ENCODE assay signal across 12 cellular contexts in the genomic region with DNA sequence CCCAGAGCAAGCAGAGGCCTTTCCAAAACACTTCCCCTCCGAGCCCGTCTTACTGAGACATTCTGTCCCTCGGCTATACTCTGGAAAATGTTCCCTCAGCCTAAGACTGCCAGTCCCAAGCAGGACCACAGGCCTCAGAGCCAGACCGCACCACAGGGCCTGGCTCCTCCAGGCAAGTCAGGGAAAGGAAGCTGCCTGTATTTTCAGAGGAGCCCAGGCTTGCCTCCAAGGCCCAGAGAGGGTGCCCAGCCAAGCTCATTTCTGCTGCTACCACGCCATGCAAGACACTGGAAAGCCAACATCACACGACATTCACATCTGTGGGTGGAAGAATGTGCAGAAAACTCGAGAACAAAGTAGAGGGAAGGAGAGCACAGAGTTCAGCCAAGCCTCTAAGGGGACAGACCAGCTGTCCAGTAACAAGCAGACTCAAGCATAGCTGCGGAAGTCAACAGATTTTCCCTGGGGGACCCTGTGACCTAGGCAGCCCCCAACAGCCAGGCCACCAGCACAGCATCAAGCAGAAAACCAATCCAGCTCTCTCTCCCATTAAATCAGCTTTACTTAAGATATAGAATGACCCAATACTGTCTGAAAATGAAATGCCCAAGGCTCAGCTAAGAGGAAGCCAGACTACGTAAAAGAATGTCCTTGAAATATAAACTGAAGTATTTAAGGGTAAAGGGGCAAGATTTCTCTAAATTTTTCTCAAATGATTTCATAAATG.
DNase-seq lines count a peak whose midpoint lies in the region; ATAC-seq and TF ChIP-seq lines count a peak whose summit lies in the region.
"Had no signal": no experiment of that assay in that cellular context is flagged by ENCODE, and none has a peak within 500 bp of the region (broad histone marks: within the 10 kb centered on the region; RNA-seq: fewer than 3 reads in every experiment).

No MANE protein-coding gene starts in this region.

- H3K79me2 ChIP-seq in parathyroid adenoma, result no peaks in the 10 kb centered on the region

- CTCF ChIA-PET in MCF 10A (lab: Yijun Ruan, JAX), result interaction anchor here (0.6 to 1.4 kb wide), 2 partner anchors 10 to 65 kb away, joined by 3 read pairs; no protein-coding TSS in a partner anchor

- intact Hi-C loops in breast epithelium (cut with DNase I; ENCODE audit: low total_unique reads), result no loop called here
- intact Hi-C loops in MCF 10A (cut with micrococcal nuclease), result no loop called here
- intact Hi-C loops in right cardiac atrium (cut with DNase I), result loop anchor here in 2 of 4 donors (10.0 kb wide), 2 partner anchors 68 to 122 kb away; a partner anchor contains a TSS
- intact Hi-C loops in aorta (cut with DNase I), result loop anchor here in 1 of 2 donors (10.0 kb wide), 1 partner anchor 112 kb away; no protein-coding TSS in a partner anchor

- H3K9me3 Mint-ChIP-seq in MCF 10A (ENCODE audit: unreplicated experiment), result peaks cover 8% of the 10 kb centered on the region

- H3K36me3 ChIP-seq in breast epithelium, result no peaks in the 10 kb centered on the region
- no peaks in the 10 kb centered on the region for H3K36me3 ChIP-seq in parathyroid adenoma (ENCODE audit: control insufficient read depth, insufficient read depth, low read length)
- H3K36me3 ChIP-seq in aorta (ENCODE audit: control insufficient read depth in 1 of 2, insufficient read depth in 2 of 2, low read length in 1 of 2), result no peaks in the 10 kb centered on the region

- no peaks in the 10 kb centered on the region for H3K27me3 Mint-ChIP-seq in MCF 10A (ENCODE audit: insufficient read depth, unreplicated experiment)

- H3K4me2 ChIP-seq in parathyroid adenoma (ENCODE audit: low read length), result no peak overlapping the region

- ATAC-seq in right cardiac atrium, result peak; percentile 66 to 76
- peak; percentile 67 for ATAC-seq in aorta (ENCODE audit: low FRiP score)
- no peak for ATAC-seq in GM18909 (IDR thresholded peaks at IDR 0.05; ENCODE audit: poor library complexity, unreplicated experiment)

- 52% methylated on average over 9 of the region's 9 CpGs for WGBS in right cardiac atrium
- WGBS in aorta, 2 donors, result 12 to 17% methylated on average over 9 of the region's 9 CpGs

- POLR2A ChIA-PET in MCF 10A (lab: Yijun Ruan, JAX), result interaction anchor here (0.6 to 1.7 kb wide), 5 partner anchors 9 to 61 kb away, joined by 3 to 5 read pairs (median 4); no protein-coding TSS in a partner anchor

- no peak for TF ChIP-seq CTCF in breast epithelium (IDR thresholded peaks at IDR 0.05)
- TF ChIP-seq CTCF in MCF 10A (IDR thresholded peaks at IDR 0.05; ENCODE audit: unreplicated experiment), result no peak
- TF ChIP-seq CTCF in parathyroid adenoma (IDR thresholded peaks at IDR 0.05), result no peak

- H3K4me1 ChIP-seq in breast epithelium (peaks cover 5 to 23% of the 10 kb centered on the region in 2 donors), right cardiac atrium (ENCODE audit: control insufficient read depth, insufficient read depth, low read length) (peaks cover 16% of the 10 kb centered on the region), parathyroid adenoma (peaks cover 3% of the 10 kb centered on the region), aorta (ENCODE audit: control insufficient read depth in 1 of 2, insufficient read depth in 2 of 2, low read length in 2 of 2) (no peaks in the 10 kb centered on the region)

- H3K27ac Mint-ChIP-seq in MCF 10A (ENCODE audit: low read depth, unreplicated experiment), result no peak overlapping the region

- H3K4me3 ChIP-seq in breast epithelium (peak overlapping the region; percentile 41 to 65 (median 52)), right cardiac atrium (ENCODE audit: low read length) (peak overlapping the region; percentile 39), parathyroid adenoma (ENCODE audit: low read depth, low read length) (no peak overlapping the region), aorta (ENCODE audit: low read length in 2 of 2) (no peak overlapping the region)

- no peak for TF ChIP-seq POLR2A in breast epithelium (IDR thresholded peaks at IDR 0.05)

- BruUV-seq in MCF 10A (replicated peaks; lab: Mats Ljungman, UMichigan), result no TSS peak

- no peaks in the 10 kb centered on the region for H3K36me3 Mint-ChIP-seq in MCF 10A (ENCODE audit: insufficient read depth, unreplicated experiment)

- H3K9me3 ChIP-seq in breast epithelium (no peaks in the 10 kb centered on the region), right cardiac atrium (ENCODE audit: control insufficient read depth, low read length) (no peaks in the 10 kb centered on the region), parathyroid adenoma (ENCODE audit: control insufficient read depth, low read length) (no peaks in the 10 kb centered on the region), aorta (ENCODE audit: control insufficient read depth, low read length) (no peaks in the 10 kb centered on the region)

- H3K9ac ChIP-seq in parathyroid adenoma, result no peak overlapping the region

- no peak overlapping the region for H3K4me3 Mint-ChIP-seq in MCF 10A (ENCODE audit: unreplicated experiment)

- H3K4me1 Mint-ChIP-seq in MCF 10A (ENCODE audit: insufficient read depth, unreplicated experiment), result peaks cover 19% of the 10 kb centered on the region

- H3K27ac ChIP-seq in breast epithelium, result peak overlapping the region; percentile 93 to 96
- peak overlapping the region; percentile 98 for H3K27ac ChIP-seq in right cardiac atrium (ENCODE audit: low read length)
- H3K27ac ChIP-seq in parathyroid adenoma, result peak overlapping the region; percentile 45
- H3K27ac ChIP-seq in aorta (ENCODE audit: low read depth in 1 of 2, low read length in 2 of 2), result peak overlapping the region; percentile 76 to 78

- DNase-seq in breast epithelium (ENCODE audit: low spot score in 2 of 2), result peak in 1 of 2 donors; percentile 91
- no peak for DNase-seq in MCF 10A (ENCODE audit: unreplicated experiment)
- DNase-seq in right cardiac atrium, result peak; percentile 79 to 93 (median 89)
- peak in 1 of 2 donors; percentile 76 for DNase-seq in aorta
- no peak for DNase-seq in kidney tubule cell (ENCODE audit: low spot score)
- no peak for DNase-seq in NCI-H446 (lab: John Stamatoyannopoulos, UW)
- DNase-seq: 8988T; activated T-cell treated with anti-CD3 and anti-CD28 coated beads, Interleukin-2, amount 50 U/mL, for 48 hours; cerebellar nuclear complex; NCI-H1436 had no signal

- H2AFZ ChIP-seq in parathyroid adenoma, result peak overlapping the region; percentile 11

- H3K27me3 ChIP-seq in breast epithelium (no peaks in the 10 kb centered on the region), right cardiac atrium (ENCODE audit: control insufficient read depth, insufficient read depth) (no peaks in the 10 kb centered on the region), parathyroid adenoma (ENCODE audit: control insufficient read depth, insufficient read depth, low read length) (no peaks in the 10 kb centered on the region), aorta (ENCODE audit: control insufficient read depth in 1 of 2, insufficient read depth in 2 of 2, low read length in 1 of 2) (no peaks in the 10 kb centered on the region)

Comparison
In these comparisons a context has a peak if more than half of its experiments do, and no peak if none do; other contexts are left out.
1. DNase-seq: peak in right cardiac atrium (3 of 3); none in MCF 10A (single experiment), kidney tubule cell (single experiment) and NCI-H446 (0 of 2).
2. H3K27ac ChIP-seq: peak in every context shown above with its lines; median percentile 98 in right cardiac atrium; 94 in breast epithelium; 77 in aorta; 45 in parathyroid adenoma.
3. H3K4me3 ChIP-seq: peak in breast epithelium (3 of 3) and right cardiac atrium (single experiment); none in parathyroid adenoma (single experiment) and aorta (0 of 2).